Comparison of ENCODE assay signal across 10 cellular contexts in genomic region chr5:76789991-76790571, GRCh38. TPM values are rescaled to one million over a fixed set of nuclear protein-coding genes. Genes with fewer than 3 reads are reported as not detected.
A peak's percentile ranks its signal among the peaks of the same experiment; 100 is the strongest.
DNase-seq lines count a peak whose midpoint lies in the region; ATAC-seq, FAIRE-seq and TF ChIP-seq lines count a peak whose summit lies in the region.
"Had no signal": no experiment of that assay in that cellular context is flagged by ENCODE, and none has a peak within 500 bp of the region (broad histone marks: within the 10 kb centered on the region; RNA-seq: fewer than 3 reads in every experiment).

No MANE protein-coding gene starts in this region.

- H2AFZ ChIP-seq in HepG2 (ENCODE audit: low read length) = no peak overlapping the region

- no peak overlapping the region for H4K5ac ChIP-seq in mesendoderm (ENCODE audit: low read length)

- CTCF ChIA-PET in HepG2 (lab: Yijun Ruan, JAX; ENCODE audit: low intra/inter-chr PET ratio, low total read pairs) = no interaction called here
- CTCF ChIA-PET in MCF 10A (lab: Yijun Ruan, JAX) = interaction anchor here (0.6 to 1.5 kb wide), 5 partner anchors 10 to 1496 kb away, joined by 3 to 7 read pairs (median 4); partner anchors contain the start of gene F2RL1

- no peak overlapping the region for H3K18ac ChIP-seq in mesendoderm (ENCODE audit: low read length)

- no peaks in the 10 kb centered on the region for H3K27me3 Mint-ChIP-seq in MCF 10A (ENCODE audit: insufficient read depth, unreplicated experiment)

- ATAC-seq in HepG2 (no peak), right lobe of liver (no peak), GM21529 (IDR thresholded peaks at IDR 0.05; ENCODE audit: unreplicated experiment) (no peak), GM21367 (IDR thresholded peaks at IDR 0.05; ENCODE audit: unreplicated experiment) (no peak)

- H3K9ac ChIP-seq in HepG2 (ENCODE audit: insufficient read depth, low read depth, low read length) = no peak overlapping the region
- H3K9ac ChIP-seq in mesendoderm (ENCODE audit: low read length) = no peak overlapping the region

- H3K4me1 ChIP-seq in HepG2 (ENCODE audit: insufficient read depth, low read length) (peaks cover 55% of the 10 kb centered on the region), right lobe of liver (peaks cover 0 to 9% (median 0%) of the 10 kb centered on the region in 4 donors), mesendoderm (ENCODE audit: control insufficient read depth, low read depth, low read length) (no peaks in the 10 kb centered on the region)

- WGBS in HepG2 (ENCODE audit: low lambda C conversion rate) = 43% methylated on average over 8 of the region's 8 CpGs
- WGBS in right lobe of liver (ENCODE audit: insufficient coverage, low coverage, low lambda C conversion rate, missing lambda C conversion rate) = 71% methylated on average over 8 of the region's 8 CpGs
- WGBS in mesendoderm (ENCODE audit: extremely low coverage, insufficient coverage, low lambda C conversion rate) = no CpG with 5 or more reads among the region's 8 CpGs

- no peak overlapping the region for H2BK120ac ChIP-seq in mesendoderm (ENCODE audit: low read depth, low read length)

- H3K9me3 ChIP-seq in HepG2 (ENCODE audit: low read length) (no peaks in the 10 kb centered on the region), right lobe of liver (no peaks in the 10 kb centered on the region)

- H4K20me1 ChIP-seq in HepG2 (ENCODE audit: insufficient read depth, low read length) = no peaks in the 10 kb centered on the region

- no peak overlapping the region for H2BK5ac ChIP-seq in mesendoderm (ENCODE audit: low read length)

- H3K23ac ChIP-seq in mesendoderm (ENCODE audit: low read length) = no peak overlapping the region

- H3K56ac ChIP-seq in mesendoderm (ENCODE audit: low read length) = no peak overlapping the region

- H3K36me3 Mint-ChIP-seq in MCF 10A (ENCODE audit: insufficient read depth, unreplicated experiment) = peaks cover 8% of the 10 kb centered on the region
- H3K36me3 Mint-ChIP-seq: immature natural killer cell had no signal

- no peak overlapping the region for H4K8ac ChIP-seq in mesendoderm (ENCODE audit: low read depth, low read length)

- in situ Hi-C loops in HepG2 (cut with HindIII; ENCODE audit: extremely low pct_ligation_motif_present, low pct_unique_long_range_greater_than_20kb) = no loop called here

- no peak overlapping the region for H3K4ac ChIP-seq in mesendoderm (ENCODE audit: low read depth, low read length)

- no peak for TF ChIP-seq POLR2A in HepG2 (IDR thresholded peaks at IDR 0.05; ENCODE audit: insufficient read depth in 1 of 2, low read depth in 2 of 2, low read length in 2 of 2)
- no peak for TF ChIP-seq POLR2A in right lobe of liver (IDR thresholded peaks at IDR 0.05)

- no peak for TF ChIP-seq CTCF in HepG2 (CRISPR knock-in tag; IDR thresholded peaks at IDR 0.05)
- TF ChIP-seq CTCF in right lobe of liver (IDR thresholded peaks at IDR 0.05) = no peak
- TF ChIP-seq CTCF in MCF 10A (IDR thresholded peaks at IDR 0.05; ENCODE audit: unreplicated experiment) = no peak

- no peak for FAIRE-seq in HepG2 (lab: Jason Lieb, UNC)

- POLR2A ChIA-PET in HepG2 (lab: Yijun Ruan, JAX) = interaction anchor here (1.0 to 2.4 kb wide), 5 partner anchors 12 to 34 kb away, joined by 3 to 48 read pairs (median 5); partner anchors contain the start of gene F2RL1
- POLR2A ChIA-PET in MCF 10A (lab: Yijun Ruan, JAX) = interaction anchor here (0.8 to 4.0 kb wide), 12 partner anchors 10 to 240 kb away, joined by 3 to 60 read pairs (median 4); partner anchors contain the start of genes AGGF1 and F2RL1

- intact Hi-C loops in HepG2 (cut with micrococcal nuclease; ENCODE audit: unreplicated experiment) (loop anchor here (2.0 kb wide), 1 partner anchor 17 kb away; no protein-coding TSS in a partner anchor), right lobe of liver (cut with DNase I) (no loop called here), MCF 10A (cut with micrococcal nuclease) (loop anchor here (2.0 kb wide), 1 partner anchor 29 kb away; the partner anchor contains the start of gene F2RL1)

- no peaks in the 10 kb centered on the region for H3K79me1 ChIP-seq in mesendoderm (ENCODE audit: low read length)

- H3K4me2 ChIP-seq in HepG2 (ENCODE audit: low read depth, low read length) (no peak overlapping the region), mesendoderm (ENCODE audit: low read length) (no peak overlapping the region)

- no peak overlapping the region for H2BK15ac ChIP-seq in mesendoderm (replicated peaks; ENCODE audit: low read depth)

- H3K27me3 ChIP-seq in HepG2 (ENCODE audit: control insufficient read depth in 1 of 2, insufficient read depth in 2 of 2, low read length in 2 of 2) (no peaks in the 10 kb centered on the region), right lobe of liver (no peaks in the 10 kb centered on the region), mesendoderm (ENCODE audit: insufficient read depth, low read length, poor library complexity) (no peaks in the 10 kb centered on the region)

- BruUV-seq in HepG2 (replicated peaks; lab: Mats Ljungman, UMichigan) (TSS peak; percentile 61), MCF 10A (replicated peaks; lab: Mats Ljungman, UMichigan) (TSS peak; percentile 91)

- H3K79me2 ChIP-seq in HepG2 (ENCODE audit: insufficient read depth, low read length) (no peaks in the 10 kb centered on the region), mesendoderm (ENCODE audit: control insufficient read depth, insufficient read depth, low read length) (no peaks in the 10 kb centered on the region)

- DNase-seq in HepG2 (ENCODE audit: low spot score) (no peak), right lobe of liver (no peak), MCF 10A (ENCODE audit: unreplicated experiment) (peak; percentile 61), mesendoderm (peak; percentile 28), midbrain (lab: John Stamatoyannopoulos, UW) (no peak), NCI-H345 (lab: John Stamatoyannopoulos, UW) (no peak)
- DNase-seq: immature natural killer cell; stimulated activated CD4-positive, alpha-beta T cell treated with anti-CD3 and anti-CD28 coated beads, Interleukin-4, amount 100 ng/mL, for 1 hour had no signal

- H3K4me3 ChIP-seq in HepG2 (replicated peaks in 1 of 3; ENCODE audit: insufficient read depth in 1 of 3, low read depth in 2 of 3, low read length in 3 of 3) (no peak overlapping the region), right lobe of liver (no peak overlapping the region), mesendoderm (ENCODE audit: low read length) (no peak overlapping the region)

- H3K36me3 ChIP-seq in HepG2 (replicated peaks in 1 of 2; ENCODE audit: control insufficient read depth in 1 of 2, insufficient read depth in 2 of 2, low read length in 2 of 2) (no peaks in the 10 kb centered on the region), right lobe of liver (no peaks in the 10 kb centered on the region), mesendoderm (ENCODE audit: control insufficient read depth, insufficient read depth, low read length) (no peaks in the 10 kb centered on the region)

- H3K27ac Mint-ChIP-seq in MCF 10A (ENCODE audit: low read depth, unreplicated experiment) = peak overlapping the region; percentile 96

- TF ChIP-seq EP300 in HepG2 (IDR thresholded peaks at IDR 0.05; ENCODE audit: low read depth in 2 of 2, low read length in 2 of 2) (no peak), HepG2 (CRISPR knock-in tag; IDR thresholded peaks at IDR 0.05; ENCODE audit: borderline replicate concordance) (no peak)

- no peak overlapping the region for H2AK5ac ChIP-seq in mesendoderm (ENCODE audit: low read length)

- peaks cover 38% of the 10 kb centered on the region for H3K4me1 Mint-ChIP-seq in MCF 10A (ENCODE audit: insufficient read depth, unreplicated experiment)
- H3K4me1 Mint-ChIP-seq: immature natural killer cell had no signal

- TF ChIP-seq RAD21 in HepG2 (CRISPR knock-in tag; IDR thresholded peaks at IDR 0.05) = no peak

- no peak overlapping the region for H3K27ac ChIP-seq in HepG2 (ENCODE audit: extremely low read length, insufficient read depth, low read length)
- H3K27ac ChIP-seq in right lobe of liver = no peak overlapping the region
- no peak overlapping the region for H3K27ac ChIP-seq in mesendoderm (ENCODE audit: low read depth, low read length)

- peak overlapping the region; percentile 33 for H3K4me3 Mint-ChIP-seq in MCF 10A (ENCODE audit: unreplicated experiment)
- H3K4me3 Mint-ChIP-seq: immature natural killer cell had no signal

- no peaks in the 10 kb centered on the region for H3K9me3 Mint-ChIP-seq in MCF 10A (ENCODE audit: unreplicated experiment)
- H3K9me3 Mint-ChIP-seq: immature natural killer cell had no signal

RNA-seq across cellular contexts. Expression of gene F2RL1, which starts 28.7 kb away (rescaled TPM):
- total RNA-seq in HepG2 (2016; rRNA removed; fragmentation: Illumina TruSeq; extraction: Trizol) (6.3 and 9.9 TPM in 2 replicates), right lobe of liver (10 to 100 TPM in 4 of 6 experiments, 1 to 10 TPM in 2; 2.6 to 17.0 (median 11.6) TPM), MCF 10A (2022) (30.7 and 34.9 TPM in 2 replicates)
- total RNA-seq in HepG2 (2016; cell fraction: cytosol; rRNA removed; fragmentation: Illumina TruSeq; extraction: Trizol; ENCODE audit: low read depth) = 0.61 and 0.71 TPM in 2 replicates
- 4.8 and 10.3 TPM in 2 replicates for total RNA-seq in HepG2 (2016; cell fraction: insoluble cytoplasmic fraction; rRNA removed; fragmentation: Illumina TruSeq; extraction: Trizol)
- 1.6 and 1.9 TPM in 2 replicates for total RNA-seq in HepG2 (2016; cell fraction: membrane; rRNA removed; fragmentation: Illumina TruSeq; extraction: Trizol)
- total RNA-seq in HepG2 (2016; cell fraction: nucleus; rRNA removed; fragmentation: Illumina TruSeq; extraction: Trizol) = 10.2 and 11.2 TPM in 2 replicates
- 23.0 TPM in 2 replicates for polyA plus RNA-seq in HepG2 (2011; rRNA removed)
- 15.6 and 23.7 TPM in 2 replicates for polyA plus RNA-seq in HepG2 (2011; cell fraction: cytosol; rRNA removed)
- polyA plus RNA-seq in HepG2 (2011; cell fraction: nucleus; rRNA removed) = 3.3 and 3.7 TPM in 2 replicates
- 7.4 and 10.0 TPM in 2 replicates for polyA plus RNA-seq in HepG2 (2012)
- 0.38 and 0.44 TPM in 2 replicates for polyA plus RNA-seq in HepG2 (2016; cell fraction: cytosol; fragmentation: Illumina TruSeq; extraction: Trizol; ENCODE audit: low read depth)
- 4.3 and 4.4 TPM in 2 replicates for polyA plus RNA-seq in HepG2 (2016; cell fraction: insoluble cytoplasmic fraction; fragmentation: Illumina TruSeq; extraction: Trizol; ENCODE audit: low read depth)
- 0.86 and 1.0 TPM in 2 replicates for polyA plus RNA-seq in HepG2 (2016; cell fraction: membrane; fragmentation: Illumina TruSeq; extraction: Trizol; ENCODE audit: low read depth)
- 12.6 and 13.5 TPM in 2 replicates for polyA plus RNA-seq in HepG2 (2016; cell fraction: nucleus; fragmentation: Illumina TruSeq; extraction: Trizol; ENCODE audit: insufficient read depth, low read depth)
- polyA minus RNA-seq in HepG2 (2011; rRNA and poly(A)+ RNA removed; ENCODE audit: low replicate concordance) = 0.33 and 45.9 TPM in 2 replicates
- polyA minus RNA-seq in HepG2 (2011; cell fraction: cytosol; rRNA and poly(A)+ RNA removed) = 11.8 and 15.6 TPM in 2 replicates
- 5.0 and 9.2 TPM in 2 replicates for polyA minus RNA-seq in HepG2 (2011; cell fraction: nucleus; rRNA and poly(A)+ RNA removed)
- 36.3 TPM for polyA plus RNA-seq in mesendoderm (2013, experiment 1 of 2)
- 35.7 TPM for polyA plus RNA-seq in mesendoderm (2013, experiment 2 of 2)

RNA-seq across cellular contexts. Expression of gene S100Z, which starts 59.7 kb away (rescaled TPM):
- total RNA-seq in HepG2 (2016; rRNA removed; fragmentation: Illumina TruSeq; extraction: Trizol) (not detected in 2 replicates), right lobe of liver (under 1 TPM in 1 of 6 experiments, not detected in 5; 0.43 TPM), MCF 10A (2022) (not detected in 2 replicates)
- not detected in 2 replicates for total RNA-seq in HepG2 (2016; cell fraction: cytosol; rRNA removed; fragmentation: Illumina TruSeq; extraction: Trizol; ENCODE audit: low read depth)
- not detected in 2 replicates for total RNA-seq in HepG2 (2016; cell fraction: insoluble cytoplasmic fraction; rRNA removed; fragmentation: Illumina TruSeq; extraction: Trizol)
- total RNA-seq in HepG2 (2016; cell fraction: membrane; rRNA removed; fragmentation: Illumina TruSeq; extraction: Trizol) = not detected in 2 replicates
- total RNA-seq in HepG2 (2016; cell fraction: nucleus; rRNA removed; fragmentation: Illumina TruSeq; extraction: Trizol) = not detected in 2 replicates
- 0.17 and 0.22 TPM in 2 replicates for polyA plus RNA-seq in HepG2 (2011; rRNA removed)
- 0.08 and 0.20 TPM in 2 replicates for polyA plus RNA-seq in HepG2 (2011; cell fraction: cytosol; rRNA removed)
- polyA plus RNA-seq in HepG2 (2011; cell fraction: nucleus; rRNA removed) = 0.36 TPM in 1 of 2 replicates, not detected in the other
- polyA plus RNA-seq in HepG2 (2012) = 0.12 TPM in 1 of 2 replicates, not detected in the other
- polyA plus RNA-seq in HepG2 (2016; cell fraction: cytosol; fragmentation: Illumina TruSeq; extraction: Trizol; ENCODE audit: low read depth) = not detected in 2 replicates
- polyA plus RNA-seq in HepG2 (2016; cell fraction: insoluble cytoplasmic fraction; fragmentation: Illumina TruSeq; extraction: Trizol; ENCODE audit: low read depth) = not detected in 2 replicates
- not detected in 2 replicates for polyA plus RNA-seq in HepG2 (2016; cell fraction: membrane; fragmentation: Illumina TruSeq; extraction: Trizol; ENCODE audit: low read depth)
- polyA plus RNA-seq in HepG2 (2016; cell fraction: nucleus; fragmentation: Illumina TruSeq; extraction: Trizol; ENCODE audit: insufficient read depth, low read depth) = not detected in 2 replicates
- polyA minus RNA-seq in HepG2 (2011; rRNA and poly(A)+ RNA removed; ENCODE audit: low replicate concordance) = not detected in 2 replicates
- polyA minus RNA-seq in HepG2 (2011; cell fraction: cytosol; rRNA and poly(A)+ RNA removed) = not detected in 2 replicates
- 1.1 TPM in 1 of 2 replicates, not detected in the other for polyA minus RNA-seq in HepG2 (2011; cell fraction: nucleus; rRNA and poly(A)+ RNA removed)
- 0.42 TPM for polyA plus RNA-seq in mesendoderm (2013, experiment 1 of 2)
- 0.42 TPM for polyA plus RNA-seq in mesendoderm (2013, experiment 2 of 2)

Comparison
In these comparisons a context has a peak if more than half of its experiments do, and no peak if none do; other contexts are left out.
1. intact Hi-C loops: an anchor here in HepG2 (2.0 kb wide) and MCF 10A (2.0 kb wide); none called in right lobe of liver.
2. DNase-seq: peak in MCF 10A (single experiment) and mesendoderm (single experiment); none in HepG2 (single experiment), right lobe of liver (0 of 3), midbrain (single experiment) and NCI-H345 (single experiment).